ENCODE assay signal across 8 cellular contexts in genomic region chr12:6752931-6753771, GRCh38. TPM values are rescaled to one million over a fixed set of nuclear protein-coding genes. Genes with fewer than 3 reads are reported as not detected.
DNase-seq lines count a peak whose midpoint lies in the region; ATAC-seq and TF ChIP-seq lines count a peak whose summit lies in the region.

TSS of gene MLF2 (minus strand) at chr12:6753141. CDS start at chr12:6752334, 807 bp downstream.

- H3K4me1 Mint-ChIP-seq in T-helper 1 cell treated with Interleukin-12 subunit alpha and Interleukin-12 subunit beta and Interleukin-4 antibody, amounts not matched to agents 30 μg/mL and 1 μg/mL, for 36 hours (ENCODE audit: low read depth): peaks cover 30% of the 10 kb centered on the region
- peaks cover 22% of the 10 kb centered on the region for H3K4me1 Mint-ChIP-seq in progenitor cell of endocrine pancreas (ENCODE audit: low read depth)

- in situ Hi-C loops in GM13977 (cut with MboI; ENCODE audit: low pct_unique_long_range_greater_than_20kb, low sequenced_read_pairs, unreplicated experiment): no loop called here

- TF ChIP-seq CTCF in GM13977 (IDR thresholded peaks at IDR 0.05; ENCODE audit: extremely low read depth, insufficient read depth, missing control alignments) (peak; percentile 97), progenitor cell of endocrine pancreas (IDR thresholded peaks at IDR 0.05; ENCODE audit: unreplicated experiment) (peak; percentile 99)

- intact Hi-C loops in left cardiac atrium (cut with DNase I): loop anchor here (1.0 to 10.0 kb wide), 3 partner anchors 26 to 74 kb away; partner anchors contain the start of genes P3H3 (in 2 of the 2) and GPR162 (in 1 of the 2)

- H3K27ac Mint-ChIP-seq in T-helper 1 cell treated with Interleukin-12 subunit alpha and Interleukin-12 subunit beta and Interleukin-4 antibody, amounts not matched to agents 30 μg/mL and 1 μg/mL, for 36 hours: peak within 1 kb of the TSS; percentile 96
- H3K27ac Mint-ChIP-seq in progenitor cell of endocrine pancreas: peak within 1 kb of the TSS; percentile 100

- ATAC-seq in HG02884 (IDR thresholded peaks at IDR 0.05; ENCODE audit: unreplicated experiment): peak; percentile 88
- peak; percentile 95 to 96 for ATAC-seq in left cardiac atrium

- peaks cover 21% of the 10 kb centered on the region for H3K36me3 Mint-ChIP-seq in T-helper 1 cell treated with Interleukin-12 subunit alpha and Interleukin-12 subunit beta and Interleukin-4 antibody, amounts not matched to agents 30 μg/mL and 1 μg/mL, for 36 hours (ENCODE audit: low read depth)
- peaks cover 20% of the 10 kb centered on the region for H3K36me3 Mint-ChIP-seq in progenitor cell of endocrine pancreas (ENCODE audit: insufficient read depth)

- H3K9me3 Mint-ChIP-seq in T-helper 1 cell treated with Interleukin-12 subunit alpha and Interleukin-12 subunit beta and Interleukin-4 antibody, amounts not matched to agents 30 μg/mL and 1 μg/mL, for 36 hours: no peaks in the 10 kb centered on the region
- H3K9me3 Mint-ChIP-seq in progenitor cell of endocrine pancreas (ENCODE audit: low read depth): no peaks in the 10 kb centered on the region

- peak; percentile 99 for DNase-seq in GM13977 (ENCODE audit: low spot score)
- DNase-seq in NCI-H1694 (lab: John Stamatoyannopoulos, UW): peak; percentile 99
- DNase-seq in amniotic stem cell (lab: John Stamatoyannopoulos, UW): peak; percentile 96
- peak; percentile 99 for DNase-seq in left cardiac atrium
- DNase-seq in progenitor cell of endocrine pancreas (ENCODE audit: low spot score, unreplicated experiment): peak; percentile 100
- DNase-seq in ureter (ENCODE audit: low spot score): peak; percentile 99

- H3K4me3 Mint-ChIP-seq in T-helper 1 cell treated with Interleukin-12 subunit alpha and Interleukin-12 subunit beta and Interleukin-4 antibody, amounts not matched to agents 30 μg/mL and 1 μg/mL, for 36 hours: peak within 1 kb of the TSS; percentile 93
- peak within 1 kb of the TSS; percentile 96 for H3K4me3 Mint-ChIP-seq in progenitor cell of endocrine pancreas (ENCODE audit: low read depth)

- H3K27me3 Mint-ChIP-seq in T-helper 1 cell treated with Interleukin-12 subunit alpha and Interleukin-12 subunit beta and Interleukin-4 antibody, amounts not matched to agents 30 μg/mL and 1 μg/mL, for 36 hours (ENCODE audit: low read depth): no peaks in the 10 kb centered on the region
- H3K27me3 Mint-ChIP-seq in progenitor cell of endocrine pancreas: peaks cover 4% of the 10 kb centered on the region

RNA-seq across cellular contexts. Expression of gene MLF2, which starts in this region (rescaled TPM):
- total RNA-seq in left cardiac atrium (100 to 1,000 TPM; 118 to 149 TPM), progenitor cell of endocrine pancreas (281 and 305 TPM in 2 replicates), ureter (139 TPM)

Comparison
In these comparisons a context has a peak if more than half of its experiments do, and no peak if none do; other contexts are left out.
1. Peak in every context shown above with its lines: DNase-seq and ATAC-seq.